ENCODE assay signal across 7 cellular contexts in genomic region chr18:55173291-55173690, GRCh38.
"Had no signal": no experiment of that assay in that cellular context is flagged by ENCODE, and none has a peak within 500 bp of the region (broad histone marks: within the 10 kb centered on the region; RNA-seq: fewer than 3 reads in every experiment).

No MANE protein-coding gene starts in this region.

- H3K4me3 ChIP-seq: GM23338 had no signal

- FAIRE-seq: H1, H54, HepG2 had no signal

- H2AFZ ChIP-seq: GM23338 had no signal

- H3K4me2 ChIP-seq: GM23338 had no signal

- DNase-seq: H9, HCEC 1CT, KBM-7 had no signal

- ATAC-seq: GM23338, HepG2 had no signal
